ENCODE assay signal across 9 cellular contexts in the genomic region with DNA sequence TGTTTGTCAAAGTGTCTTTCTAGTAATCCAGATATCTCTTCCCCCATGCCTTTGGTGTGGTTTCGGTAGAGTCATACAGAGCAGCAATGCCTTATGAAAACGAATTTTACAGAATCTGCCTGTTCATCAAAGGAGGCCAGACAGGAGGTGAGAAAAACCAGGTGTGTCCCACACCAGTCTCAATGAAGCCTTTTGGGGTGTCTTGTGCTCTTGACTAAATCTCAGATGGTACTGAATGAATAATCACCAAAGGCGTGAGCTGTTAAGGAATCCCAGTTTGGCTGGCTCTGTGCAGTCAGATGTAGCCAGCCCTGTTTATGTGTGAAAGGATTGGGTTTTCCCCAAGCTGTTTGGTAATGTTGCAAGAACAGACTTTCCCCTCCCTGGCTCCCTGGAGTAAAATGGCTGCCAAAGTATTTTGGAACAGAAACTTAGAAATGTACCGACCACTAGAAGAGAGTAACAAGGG.
DNase-seq lines count a peak whose midpoint lies in the region; ATAC-seq and TF ChIP-seq lines count a peak whose summit lies in the region.
"Had no signal": no experiment of that assay in that cellular context is flagged by ENCODE, and none has a peak within 500 bp of the region (broad histone marks: within the 10 kb centered on the region; RNA-seq: fewer than 3 reads in every experiment).

No MANE protein-coding gene starts in this region.

- no peak for TF ChIP-seq POLR2A in gastrocnemius medialis (IDR thresholded peaks at IDR 0.05)

- in situ Hi-C loops in gastrocnemius medialis (cut with MboI; ENCODE audit: low sequenced_read_pairs in 4 of 4), result no loop called here

- H3K36me3 ChIP-seq in gastrocnemius medialis (no peaks in the 10 kb centered on the region), colonic mucosa (no peaks in the 10 kb centered on the region)
- H3K36me3 ChIP-seq: adrenal gland had no signal

- TF ChIP-seq CTCF in CD4-positive, alpha-beta T cell (IDR thresholded peaks at IDR 0.05), result no peak
- TF ChIP-seq CTCF in gastrocnemius medialis (IDR thresholded peaks at IDR 0.05 in 4 of 5, conservative IDR thresholded peaks at IDR 0.05 in 1 of 5) (no peak), colonic mucosa (IDR thresholded peaks at IDR 0.05) (no peak)

- no peaks in the 10 kb centered on the region for H3K36me3 Mint-ChIP-seq in CD4-positive, alpha-beta T cell (ENCODE audit: low read depth)
- H3K36me3 Mint-ChIP-seq in central memory CD8-positive, alpha-beta T cell (ENCODE audit: insufficient read depth), result no peaks in the 10 kb centered on the region

- ATAC-seq in CD4-positive, alpha-beta T cell (ENCODE audit: poor library complexity), result peak; percentile 39
- ATAC-seq in GM21423 (IDR thresholded peaks at IDR 0.05; ENCODE audit: unreplicated experiment) (peak; percentile 76), gastrocnemius medialis (peak; percentile 86 to 91)
- peak; percentile 52 for ATAC-seq in central memory CD8-positive, alpha-beta T cell (replicated peaks; ENCODE audit: extremely low read depth, poor library complexity, severe bottlenecking)

- H3K9me3 Mint-ChIP-seq in CD4-positive, alpha-beta T cell, result no peaks in the 10 kb centered on the region
- no peaks in the 10 kb centered on the region for H3K9me3 Mint-ChIP-seq in central memory CD8-positive, alpha-beta T cell

- DNase-seq in CD4-positive, alpha-beta T cell, result peak in 5 of 10 experiments; percentile 0 to 21 (median 5)
- peak; percentile 54 for DNase-seq in M059J (ENCODE audit: low read depth)
- no peak for DNase-seq in central memory CD8-positive, alpha-beta T cell (ENCODE audit: low spot score in 2 of 2)
- peak; percentile 25 to 56 for DNase-seq in gastrocnemius medialis
- DNase-seq in A172 (ENCODE audit: low spot score), result no peak
- DNase-seq in NCI-H1930 (lab: John Stamatoyannopoulos, UW), result no peak
- DNase-seq in colonic mucosa, result no peak

- H3K4me1 ChIP-seq in gastrocnemius medialis, result peaks cover 0 to 6% of the 10 kb centered on the region in 2 donors
- H3K4me1 ChIP-seq in colonic mucosa, result no peaks in the 10 kb centered on the region

- CTCF ChIA-PET in CD4-positive, alpha-beta T cell (lab: Charles Lee), result interaction anchor here (1.4 kb wide), 1 partner anchor 28 kb away, joined by 3 read pairs; no protein-coding TSS in a partner anchor

- intact Hi-C loops in CD4-positive, alpha-beta T cell (cut with DNase I, micrococcal nuclease), result no loop called here
- intact Hi-C loops in gastrocnemius medialis (cut with DNase I; ENCODE audit: low total_unique reads) (no loop called here), colonic mucosa (cut with DNase I) (no loop called here)

- no peak overlapping the region for H3K27ac ChIP-seq in CD4-positive, alpha-beta T cell (ENCODE audit: low read depth, low read length)
- H3K27ac ChIP-seq in gastrocnemius medialis (no peak overlapping the region), colonic mucosa (no peak overlapping the region)
- H3K27ac ChIP-seq: adrenal gland had no signal

- H3K4me3 ChIP-seq in gastrocnemius medialis (no peak overlapping the region), colonic mucosa (no peak overlapping the region)
- H3K4me3 ChIP-seq: adrenal gland had no signal

- H3K9ac ChIP-seq in colonic mucosa (ENCODE audit: low read depth in 2 of 2, low read length in 2 of 2), result no peak overlapping the region

- H3K4me1 Mint-ChIP-seq in CD4-positive, alpha-beta T cell (ENCODE audit: low read depth), result peaks cover 9% of the 10 kb centered on the region
- H3K4me1 Mint-ChIP-seq in central memory CD8-positive, alpha-beta T cell, result no peaks in the 10 kb centered on the region

- peaks cover 38% of the 10 kb centered on the region for H3K27me3 Mint-ChIP-seq in CD4-positive, alpha-beta T cell
- no peaks in the 10 kb centered on the region for H3K27me3 Mint-ChIP-seq in central memory CD8-positive, alpha-beta T cell

- POLR2A ChIA-PET in CD4-positive, alpha-beta T cell (lab: Charles Lee), result no interaction called here

- H3K27me3 ChIP-seq in CD4-positive, alpha-beta T cell (ENCODE audit: control insufficient read depth, insufficient read depth, low read length), result no peaks in the 10 kb centered on the region
- H3K27me3 ChIP-seq in gastrocnemius medialis, result no peaks in the 10 kb centered on the region
- H3K27me3 ChIP-seq in colonic mucosa, result no peaks in the 10 kb centered on the region
- H3K27me3 ChIP-seq: adrenal gland had no signal

- H3K9me3 ChIP-seq in CD4-positive, alpha-beta T cell (ENCODE audit: control insufficient read depth, low read length), result no peaks in the 10 kb centered on the region
- H3K9me3 ChIP-seq in gastrocnemius medialis (no peaks in the 10 kb centered on the region), colonic mucosa (no peaks in the 10 kb centered on the region)
- H3K9me3 ChIP-seq: adrenal gland had no signal

- no peak overlapping the region for H3K27ac Mint-ChIP-seq in CD4-positive, alpha-beta T cell
- H3K27ac Mint-ChIP-seq in central memory CD8-positive, alpha-beta T cell (ENCODE audit: low read depth), result no peak overlapping the region

- H3K4me3 Mint-ChIP-seq in CD4-positive, alpha-beta T cell, result no peak overlapping the region
- no peak overlapping the region for H3K4me3 Mint-ChIP-seq in central memory CD8-positive, alpha-beta T cell

Comparison
In these comparisons a context has a peak if more than half of its experiments do, and no peak if none do; other contexts are left out.
1. DNase-seq: peak in M059J (single experiment) and gastrocnemius medialis (2 of 2); none in central memory CD8-positive, alpha-beta T cell (0 of 2), A172 (single experiment), NCI-H1930 (0 of 2) and colonic mucosa (single experiment).
2. Peak in every context shown above with its lines, with median percentiles within 50 percentile points of each other: ATAC-seq.